12 cellular contexts compared by ENCODE assay signal in genomic region chr11:100808904-100809491, GRCh38.
DNase-seq lines count a peak whose midpoint lies in the region; ATAC-seq and TF ChIP-seq lines count a peak whose summit lies in the region.
"Had no signal": no experiment of that assay in that cellular context is flagged by ENCODE, and none has a peak within 500 bp of the region (broad histone marks: within the 10 kb centered on the region; RNA-seq: fewer than 3 reads in every experiment).

No MANE protein-coding gene starts in this region.

- H3F3A ChIP-seq in MM.1S (ENCODE audit: insufficient read depth, low read length), result no peaks in the 10 kb centered on the region

- TF ChIP-seq POLR2A in gastrocnemius medialis (IDR thresholded peaks at IDR 0.05), result no peak

- in situ Hi-C loops in gastrocnemius medialis (cut with MboI; ENCODE audit: low sequenced_read_pairs in 4 of 4), result no loop called here

- H3K79me2 ChIP-seq in MM.1S (ENCODE audit: low read length), result no peaks in the 10 kb centered on the region

- no peak for TF ChIP-seq CTCF in Calu3 (IDR thresholded peaks at IDR 0.05; ENCODE audit: unreplicated experiment)
- no peak for TF ChIP-seq CTCF in cardiac fibroblast (IDR thresholded peaks at IDR 0.05; ENCODE audit: low read depth, low read length)
- no peak for TF ChIP-seq CTCF in nephron progenitor cell (IDR thresholded peaks at IDR 0.05)
- TF ChIP-seq CTCF in MM.1S (IDR thresholded peaks at IDR 0.05; ENCODE audit: low read length), result no peak
- no peak for TF ChIP-seq CTCF in gastrocnemius medialis (IDR thresholded peaks at IDR 0.05 in 4 of 5, conservative IDR thresholded peaks at IDR 0.05 in 1 of 5)

- H3K9me2 ChIP-seq in MM.1S (replicated peaks; ENCODE audit: insufficient read depth, low read length), result no peaks in the 10 kb centered on the region

- no peak for DNase-seq in Calu3
- DNase-seq in MV-4-11 (lab: John Stamatoyannopoulos, UW), result peak; percentile 5
- DNase-seq in cardiac fibroblast (ENCODE audit: low read depth in 2 of 2), result peak; percentile 68 to 75
- DNase-seq in nephron progenitor cell, result no peak
- DNase-seq in MM.1S, result no peak
- no peak for DNase-seq in gastrocnemius medialis
- no peak for DNase-seq in HK-2 (ENCODE audit: unreplicated experiment)
- no peak for DNase-seq in activated naive CD4-positive, alpha-beta T cell treated with anti-CD3 and anti-CD28 coated beads, Interleukin-2, amount 10 ng/mL, durations not matched to agents 7 days and 5 days
- DNase-seq: CD8-positive, alpha-beta T cell; heart left ventricle; NCI-H69; T-helper 17 cell had no signal

- H4K20me1 ChIP-seq in MM.1S (ENCODE audit: insufficient read depth, low read length), result no peaks in the 10 kb centered on the region

- H3K36me3 ChIP-seq in MM.1S (replicated peaks; ENCODE audit: insufficient read depth, low read length), result no peaks in the 10 kb centered on the region
- H3K36me3 ChIP-seq in gastrocnemius medialis, result no peaks in the 10 kb centered on the region
- H3K36me3 ChIP-seq: heart left ventricle had no signal

- H3K27me3 ChIP-seq in MM.1S (replicated peaks; ENCODE audit: insufficient read depth, low read length), result no peaks in the 10 kb centered on the region
- H3K27me3 ChIP-seq in gastrocnemius medialis, result no peaks in the 10 kb centered on the region
- H3K27me3 ChIP-seq: heart left ventricle had no signal

- no peaks in the 10 kb centered on the region for H3K9me3 Mint-ChIP-seq in Calu3 (ENCODE audit: low read depth, unreplicated experiment)
- H3K9me3 Mint-ChIP-seq in nephron progenitor cell, result no peaks in the 10 kb centered on the region
- no peaks in the 10 kb centered on the region for H3K9me3 Mint-ChIP-seq in activated naive CD4-positive, alpha-beta T cell treated with anti-CD3 and anti-CD28 coated beads, Interleukin-2, amount 10 ng/mL, durations not matched to agents 7 days and 5 days

- BruUV-seq in Calu3 (replicated peaks; lab: Mats Ljungman, UMichigan), result no TSS peak

- H3K4me1 ChIP-seq in MM.1S (ENCODE audit: low read length), result no peaks in the 10 kb centered on the region
- peaks cover 0 to 15% of the 10 kb centered on the region in 2 donors for H3K4me1 ChIP-seq in gastrocnemius medialis

- no peak for ATAC-seq in gastrocnemius medialis
- ATAC-seq: CD8-positive, alpha-beta T cell; T-helper 17 cell had no signal

- H3K9ac ChIP-seq in MM.1S (ENCODE audit: low read length), result no peak overlapping the region

- H3K9me3 ChIP-seq in MM.1S (replicated peaks; ENCODE audit: insufficient read depth, low read length) (no peaks in the 10 kb centered on the region), gastrocnemius medialis (no peaks in the 10 kb centered on the region)
- H3K9me3 ChIP-seq: heart left ventricle had no signal

- intact Hi-C loops in Calu3 (cut with micrococcal nuclease; ENCODE audit: unreplicated experiment) (no loop called here), gastrocnemius medialis (cut with DNase I; ENCODE audit: low total_unique reads) (no loop called here)

- H3K36me3 Mint-ChIP-seq in Calu3 (ENCODE audit: insufficient read depth, unreplicated experiment), result no peaks in the 10 kb centered on the region
- H3K36me3 Mint-ChIP-seq in nephron progenitor cell (ENCODE audit: low read depth), result peaks cover 19% of the 10 kb centered on the region
- H3K36me3 Mint-ChIP-seq in activated naive CD4-positive, alpha-beta T cell treated with anti-CD3 and anti-CD28 coated beads, Interleukin-2, amount 10 ng/mL, durations not matched to agents 7 days and 5 days, result no peaks in the 10 kb centered on the region
- H3K36me3 Mint-ChIP-seq: CD8-positive, alpha-beta T cell had no signal

- no peak overlapping the region for H3K4me3 ChIP-seq in cardiac fibroblast (replicated peaks in 1 of 2; ENCODE audit: low read depth in 2 of 2, low read length in 2 of 2)
- no peak overlapping the region for H3K4me3 ChIP-seq in MM.1S (ENCODE audit: low read length)
- H3K4me3 ChIP-seq in gastrocnemius medialis, result no peak overlapping the region
- H3K4me3 ChIP-seq: heart left ventricle had no signal

- CTCF ChIA-PET in Calu3 (lab: Charles Lee), result interaction anchor here (1.0 to 3.2 kb wide), 3 partner anchors 19 to 125 kb away, joined by 3 to 7 read pairs (median 4); no protein-coding TSS in a partner anchor
- CTCF ChIA-PET in activated naive CD4-positive, alpha-beta T cell treated with anti-CD3 and anti-CD28 coated beads, Interleukin-2, amount 10 ng/mL, durations not matched to agents 7 days and 5 days (lab: Charles Lee), result no interaction called here

- H3K27me3 Mint-ChIP-seq in Calu3 (ENCODE audit: unreplicated experiment) (no peaks in the 10 kb centered on the region), nephron progenitor cell (ENCODE audit: low read depth, poor library complexity) (no peaks in the 10 kb centered on the region)
- no peaks in the 10 kb centered on the region for H3K27me3 Mint-ChIP-seq in activated naive CD4-positive, alpha-beta T cell treated with anti-CD3 and anti-CD28 coated beads, Interleukin-2, amount 10 ng/mL, durations not matched to agents 7 days and 5 days
- H3K27me3 Mint-ChIP-seq: T-helper 17 cell had no signal

- peak overlapping the region; percentile 37 for H3K27ac Mint-ChIP-seq in Calu3 (ENCODE audit: unreplicated experiment)
- peak overlapping the region; percentile 70 for H3K27ac Mint-ChIP-seq in nephron progenitor cell
- H3K27ac Mint-ChIP-seq in activated naive CD4-positive, alpha-beta T cell treated with anti-CD3 and anti-CD28 coated beads, Interleukin-2, amount 10 ng/mL, durations not matched to agents 7 days and 5 days, result no peak overlapping the region
- H3K27ac Mint-ChIP-seq: CD8-positive, alpha-beta T cell; T-helper 17 cell had no signal

- H2AFZ ChIP-seq in MM.1S (ENCODE audit: low read length), result no peak overlapping the region

- H3K4me3 Mint-ChIP-seq in Calu3 (ENCODE audit: low read depth, unreplicated experiment) (no peak overlapping the region), nephron progenitor cell (no peak overlapping the region)
- H3K4me3 Mint-ChIP-seq in activated naive CD4-positive, alpha-beta T cell treated with anti-CD3 and anti-CD28 coated beads, Interleukin-2, amount 10 ng/mL, durations not matched to agents 7 days and 5 days, result no peak overlapping the region
- H3K4me3 Mint-ChIP-seq: CD8-positive, alpha-beta T cell; T-helper 17 cell had no signal

- H3K4me2 ChIP-seq in MM.1S (ENCODE audit: low read depth, low read length), result no peak overlapping the region

- H3K27ac ChIP-seq in MM.1S (ENCODE audit: low read length), result no peak overlapping the region
- no peak overlapping the region for H3K27ac ChIP-seq in gastrocnemius medialis

- H3K4me1 Mint-ChIP-seq in Calu3 (ENCODE audit: low read depth, unreplicated experiment) (peaks cover 46% of the 10 kb centered on the region), nephron progenitor cell (peaks cover 11% of the 10 kb centered on the region)
- H3K4me1 Mint-ChIP-seq in activated naive CD4-positive, alpha-beta T cell treated with anti-CD3 and anti-CD28 coated beads, Interleukin-2, amount 10 ng/mL, durations not matched to agents 7 days and 5 days, result no peaks in the 10 kb centered on the region
- H3K4me1 Mint-ChIP-seq: T-helper 17 cell had no signal

Comparison
In these comparisons a context has a peak if more than half of its experiments do, and no peak if none do; other contexts are left out.
1. DNase-seq: peak in MV-4-11 (single experiment) and cardiac fibroblast (2 of 2); none in Calu3 (single experiment), nephron progenitor cell (single experiment), MM.1S (single experiment), gastrocnemius medialis (0 of 2), HK-2 (single experiment) and activated naive CD4-positive, alpha-beta T cell treated with anti-CD3 and anti-CD28 coated beads, Interleukin-2, amount 10 ng/mL, durations not matched to agents 7 days and 5 days (single experiment).